Comparison of ENCODE assay signal across 30 cellular contexts in the genomic region with DNA sequence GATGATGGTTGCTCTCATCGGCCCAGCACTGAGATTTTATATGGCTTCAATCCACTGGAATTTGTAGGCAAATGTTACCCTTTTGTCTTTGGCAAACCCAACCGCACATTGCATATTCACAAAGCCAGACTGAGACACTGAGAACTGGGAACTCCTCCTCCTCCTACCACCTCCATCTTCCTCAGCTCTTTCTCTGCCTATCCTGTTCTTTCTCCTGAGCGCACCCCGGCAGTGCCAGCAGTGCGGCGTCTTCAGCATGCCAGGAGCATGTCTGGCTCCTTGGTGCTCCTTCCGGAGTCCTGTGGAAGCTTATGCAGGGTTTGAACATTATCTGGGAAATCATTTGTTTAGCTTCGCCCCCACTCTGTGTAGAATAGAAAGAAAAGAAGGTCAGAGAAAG.
"Had no signal": no experiment of that assay in that cellular context is flagged by ENCODE, and none has a peak within 500 bp of the region (broad histone marks: within the 10 kb centered on the region; RNA-seq: fewer than 3 reads in every experiment).

No MANE protein-coding gene starts in this region.

- H3K9me3 ChIP-seq: Peyer's patch, SJSA1 had no signal

- H3K27ac ChIP-seq: ascending aorta, cardiac muscle cell, Peyer's patch, SJSA1 had no signal

- H3K4me1 ChIP-seq: ascending aorta, Peyer's patch had no signal

- H3K4me3 Mint-ChIP-seq: activated CD8-positive, alpha-beta T cell treated with anti-CD3 and anti-CD28 coated beads for 36 hours; activated naive CD8-positive, alpha-beta T cell treated with anti-CD3 and anti-CD28 coated beads, Interleukin-2, amount 50 U/mL, for 24 hours; activated T-cell treated with anti-CD3 and anti-CD28 coated beads, Interleukin-2, amount 50 U/mL, for 24 hours; activated T-helper 1 cell treated with anti-CD3 and anti-CD28 coated beads, Interleukin-12 subunit alpha, Interleukin-12 subunit beta, Interleukin-2, Interleukin-4 antibody, amounts not matched to agents 30 ng/mL and 10 ng/mL and 1 ng/mL, durations not matched to agents 14 hours and 24 hours and 36 hours; brain had no signal

- H3K36me3 Mint-ChIP-seq: brain had no signal

- H3K4me3 ChIP-seq: ascending aorta, cardiac muscle cell, Peyer's patch, SJSA1 had no signal

- H3K27me3 ChIP-seq: ascending aorta, cardiac muscle cell, Peyer's patch, SJSA1 had no signal

- H3K9me3 Mint-ChIP-seq: activated T-cell treated with anti-CD3 and anti-CD28 coated beads, Interleukin-2, amount 50 U/mL, for 24 hours; activated T-helper 1 cell treated with anti-CD3 and anti-CD28 coated beads, Interleukin-12 subunit alpha, Interleukin-12 subunit beta, Interleukin-2, Interleukin-4 antibody, amounts not matched to agents 30 ng/mL and 10 ng/mL and 1 ng/mL, durations not matched to agents 14 hours and 24 hours and 36 hours had no signal

- H3K27ac Mint-ChIP-seq: activated CD8-positive, alpha-beta T cell treated with anti-CD3 and anti-CD28 coated beads for 36 hours; activated naive CD4-positive, alpha-beta T cell treated with anti-CD3 and anti-CD28 coated beads, Interleukin-2, amount 50 U/mL, for 72 hours; activated naive CD8-positive, alpha-beta T cell treated with anti-CD3 and anti-CD28 coated beads, Interleukin-2, amount 50 U/mL, for 24 hours; activated T-cell treated with anti-CD3 and anti-CD28 coated beads, Interleukin-2, amount 50 U/mL, for 24 hours; activated T-helper 1 cell treated with anti-CD3 and anti-CD28 coated beads, Interleukin-12 subunit alpha, Interleukin-12 subunit beta, Interleukin-2, Interleukin-4 antibody, amounts not matched to agents 30 ng/mL and 10 ng/mL and 1 ng/mL, durations not matched to agents 14 hours and 24 hours and 36 hours; brain had no signal

- DNase-seq: activated CD4-positive, alpha-beta T cell treated with anti-CD3 and anti-CD28 coated beads for 4 hours; activated CD8-positive, alpha-beta memory T cell treated with anti-CD3 and anti-CD28 coated beads, Interleukin-2, amount 50 U/mL, for 4 hours; activated CD8-positive, alpha-beta T cell treated with anti-CD3 and anti-CD28 coated beads for 36 hours; activated effector memory CD4-positive, alpha-beta T cell treated with anti-CD3 and anti-CD28 coated beads, Interleukin-2, amount 50 U/mL, for 16 hours; activated naive CD4-positive, alpha-beta T cell treated with Interleukin-2 at 50 U/mL for 16 hours; activated naive CD8-positive, alpha-beta T cell treated with anti-CD3 and anti-CD28 coated beads, Interleukin-2, amount 50 U/mL, for 24 hours; activated T-cell treated with anti-CD3 and anti-CD28 coated beads, Interleukin-2, amount 50 U/mL, for 24 hours; amniotic stem cell; Kasumi-1; KBM-7; NCI-H1048; NCI-H146; NCI-H187 treated with DMSO at 0.1 percent for 48 hours; NCI-H2081 treated with DMSO at 0.1 percent for 48 hours; NCI-H2227 treated with DMSO at 0.1 percent for 48 hours; NCI-H446 treated with DMSO at 0.1 percent for 48 hours; NCI-H524 treated with DMSO at 0.1 percent for 48 hours; NCI-H82; NK-92 treated with Interleukin-12 subunit alpha and Interleukin-12 subunit beta, amount 100 ng/mL, for 24 hours; Peyer's patch; SHP77; SW 1271 had no signal

- H3K4me1 Mint-ChIP-seq: activated naive CD8-positive, alpha-beta T cell treated with anti-CD3 and anti-CD28 coated beads, Interleukin-2, amount 50 U/mL, for 24 hours had no signal

- H3K36me3 ChIP-seq: ascending aorta, cardiac muscle cell, Peyer's patch, SJSA1 had no signal

- ATAC-seq: activated CD4-positive, CD25-positive, alpha-beta regulatory T cell treated with anti-CD3 and anti-CD28 coated beads, Interleukin-2, amount 50 U/mL, for 24 hours; activated CD8-positive, alpha-beta T cell treated with anti-CD3 and anti-CD28 coated beads for 36 hours; activated naive CD4-positive, alpha-beta T cell treated with anti-CD3 and anti-CD28 coated beads, Interleukin-2, amount 50 U/mL, for 72 hours; activated naive CD8-positive, alpha-beta T cell treated with anti-CD3 and anti-CD28 coated beads, Interleukin-2, amount 50 U/mL, for 24 hours; SK-N-SH treated with all-trans-retinoic acid at 6 μM for 48 hours had no signal
